In genomic region chr3:169710619-169711018, GRCh38 we compare ENCODE assay signal across 31 cellular contexts. TPM values are rescaled to one million over a fixed set of nuclear protein-coding genes. Genes with fewer than 3 reads are reported as not detected.
"Had no signal": no experiment of that assay in that cellular context is flagged by ENCODE, and none has a peak within 500 bp of the region (broad histone marks: within the 10 kb centered on the region; RNA-seq: fewer than 3 reads in every experiment).

No MANE protein-coding gene starts in this region.

- H3K27ac ChIP-seq: adrenal gland, body of pancreas, cardiac muscle cell, KMS-11, SJSA1 had no signal

- H3K36me3 Mint-ChIP-seq: activated naive CD8-positive, alpha-beta T cell treated with anti-CD3 and anti-CD28 coated beads, Interleukin-2, amount 10 ng/mL, durations not matched to agents 7 days and 5 days had no signal

- H3K36me3 ChIP-seq: adrenal gland, cardiac muscle cell, MG63, SJSA1 had no signal

- H3K9me3 Mint-ChIP-seq: activated CD8-positive, alpha-beta T cell treated with anti-CD3 and anti-CD28 coated beads for 36 hours; activated T-helper 2 cell treated with anti-CD3 and anti-CD28 coated beads, Interferon-gamma antibody, Interleukin-2, Interleukin-4, amounts not matched to agents 10 μg/mL and 5 μg/mL and 100 μg/mL, durations not matched to agents 14 hours and 24 hours and 36 hours; T-helper 2 cell treated with Interferon-gamma antibody and Interleukin-4, amounts not matched to agents 5 μg/mL and 100 μg/mL, for 36 hours had no signal

- H3K9ac ChIP-seq: KMS-11 had no signal

- DNase-seq: activated CD4-positive, alpha-beta T cell treated with anti-CD3 and anti-CD28 coated beads for 4 hours; activated CD8-positive, alpha-beta memory T cell treated with anti-CD3 and anti-CD28 coated beads, Interleukin-2, amount 50 U/mL, for 4 hours; activated CD8-positive, alpha-beta T cell treated with anti-CD3 and anti-CD28 coated beads for 36 hours; activated naive CD4-positive, alpha-beta T cell treated with anti-CD3 and anti-CD28 coated beads, Interleukin-2, amount 50 U/mL, for 16 hours; activated naive CD8-positive, alpha-beta T cell treated with anti-CD3 and anti-CD28 coated beads, Interleukin-2, amount 10 ng/mL, durations not matched to agents 7 days and 5 days; activated T-cell treated with anti-CD3 and anti-CD28 coated beads, Interleukin-2, amount 50 U/mL, for 72 hours; adrenal gland; anterior cingulate cortex; body of pancreas; MG63; MV-4-11; NCI-H1092 treated with DMSO at 0.1 percent for 48 hours; NCI-H1417 treated with DMSO at 0.1 percent for 48 hours; NCI-H1694; NCI-H2029; NCI-H2107; NCI-H2171 treated with DMSO at 0.1 percent for 48 hours; NCI-H226; NCI-H526 treated with DMSO at 0.1 percent for 48 hours; NCI-H82; SHP77; SW 1271 had no signal

- ATAC-seq: activated CD4-positive, CD25-positive, alpha-beta regulatory T cell treated with anti-CD3 and anti-CD28 coated beads, Interleukin-2, amount 50 U/mL, for 24 hours; activated CD8-positive, alpha-beta T cell treated with anti-CD3 and anti-CD28 coated beads for 36 hours; activated T-cell treated with anti-CD3 and anti-CD28 coated beads, Interleukin-2, amount 50 U/mL, for 72 hours; body of pancreas; SK-N-SH treated with all-trans-retinoic acid at 6 μM for 48 hours had no signal

- FAIRE-seq: RCC 7860 had no signal

- H3K4me3 ChIP-seq: adrenal gland, body of pancreas, cardiac muscle cell, MG63, SJSA1 had no signal

- H3K4me3 Mint-ChIP-seq: activated CD8-positive, alpha-beta T cell treated with anti-CD3 and anti-CD28 coated beads for 36 hours; activated naive CD8-positive, alpha-beta T cell treated with anti-CD3 and anti-CD28 coated beads, Interleukin-2, amount 10 ng/mL, durations not matched to agents 7 days and 5 days; activated T-cell treated with anti-CD3 and anti-CD28 coated beads, Interleukin-2, amount 50 U/mL, for 72 hours; T-helper 2 cell treated with Interferon-gamma antibody and Interleukin-4, amounts not matched to agents 5 μg/mL and 100 μg/mL, for 36 hours had no signal

- H3K4me1 Mint-ChIP-seq: activated naive CD8-positive, alpha-beta T cell treated with anti-CD3 and anti-CD28 coated beads, Interleukin-2, amount 10 ng/mL, durations not matched to agents 7 days and 5 days had no signal

- H3K27me3 ChIP-seq: adrenal gland, body of pancreas, cardiac muscle cell, MG63, SJSA1 had no signal

- H3K4me2 ChIP-seq: KMS-11 had no signal

- H3K9me3 ChIP-seq: adrenal gland, body of pancreas, SJSA1 had no signal

- H3K27ac Mint-ChIP-seq: activated CD8-positive, alpha-beta T cell treated with anti-CD3 and anti-CD28 coated beads for 36 hours; activated naive CD8-positive, alpha-beta T cell treated with anti-CD3 and anti-CD28 coated beads, Interleukin-2, amount 10 ng/mL, durations not matched to agents 7 days and 5 days; activated T-cell treated with anti-CD3 and anti-CD28 coated beads, Interleukin-2, amount 50 U/mL, for 72 hours; activated T-helper 2 cell treated with anti-CD3 and anti-CD28 coated beads, Interferon-gamma antibody, Interleukin-2, Interleukin-4, amounts not matched to agents 10 μg/mL and 5 μg/mL and 100 μg/mL, durations not matched to agents 14 hours and 24 hours and 36 hours; T-helper 2 cell treated with Interferon-gamma antibody and Interleukin-4, amounts not matched to agents 5 μg/mL and 100 μg/mL, for 36 hours had no signal

- H3K4me1 ChIP-seq: adrenal gland, body of pancreas, SJSA1 had no signal

RNA-seq across cellular contexts. Expression of gene MECOM, which starts 47.1 kb away (rescaled TPM):
- total RNA-seq: activated CD8-positive, alpha-beta T cell treated with anti-CD3 and anti-CD28 coated beads for 36 hours; activated naive CD8-positive, alpha-beta T cell treated with anti-CD3 and anti-CD28 coated beads, Interleukin-2, amount 10 ng/mL, durations not matched to agents 7 days and 5 days; activated T-cell treated with anti-CD3 and anti-CD28 coated beads, Interleukin-2, amount 50 U/mL, for 72 hours; activated T-helper 2 cell treated with anti-CD3 and anti-CD28 coated beads, Interferon-gamma antibody, Interleukin-2, Interleukin-4, amounts not matched to agents 10 μg/mL and 5 μg/mL and 100 μg/mL, durations not matched to agents 14 hours and 24 hours and 36 hours; T-helper 1 cell treated with Interleukin-12 subunit alpha and Interleukin-12 subunit beta and Interleukin-4 antibody, amounts not matched to agents 30 ng/mL and 1 ng/mL, for 36 hours had no signal

RNA-seq across cellular contexts. Expression of gene TERC, which starts 54.2 kb away (rescaled TPM):
- polyA plus RNA-seq: adrenal gland, cardiac muscle cell had no signal
